8 cellular contexts compared by ENCODE assay signal in the genomic region with DNA sequence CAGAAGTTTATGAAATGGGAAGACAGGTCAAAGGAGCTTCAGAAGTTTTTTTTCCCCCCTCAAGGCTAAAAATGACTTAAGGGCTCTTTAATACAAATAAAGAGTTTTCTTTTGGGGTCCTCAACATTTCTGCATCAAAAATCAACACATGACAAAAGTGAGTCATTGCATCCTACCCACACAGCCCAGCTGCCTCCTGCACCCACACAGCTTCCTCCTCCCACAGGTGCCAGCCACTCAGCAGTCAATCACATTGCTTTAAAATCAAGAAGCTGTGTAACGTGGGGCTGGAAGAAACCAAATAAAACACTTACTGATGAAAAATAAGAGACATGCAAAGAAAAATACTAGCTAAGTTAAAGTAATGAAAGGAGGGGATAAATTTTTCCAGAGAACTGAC.
DNase-seq lines count a peak whose midpoint lies in the region; ATAC-seq lines count a peak whose summit lies in the region.

No MANE protein-coding gene starts in this region.

- ATAC-seq in GM19463 (IDR thresholded peaks at IDR 0.05; ENCODE audit: unreplicated experiment) (peak; percentile 74), HG02763 (IDR thresholded peaks at IDR 0.05; ENCODE audit: unreplicated experiment) (no peak)

- H2AFZ ChIP-seq in Karpas-422 (ENCODE audit: low read length): no peak overlapping the region

- no peak overlapping the region for H3K27ac ChIP-seq in Karpas-422 (ENCODE audit: low read length)

- no peaks in the 10 kb centered on the region for H3K9me2 ChIP-seq in Karpas-422 (replicated peaks; ENCODE audit: insufficient read depth, low read length)

- H4K20me1 ChIP-seq in Karpas-422 (ENCODE audit: insufficient read depth, low read depth, low read length): no peaks in the 10 kb centered on the region

- H3K4me2 ChIP-seq in Karpas-422 (ENCODE audit: low read depth, low read length, poor library complexity, severe bottlenecking): no peak overlapping the region

- H3K4me3 ChIP-seq in Karpas-422 (ENCODE audit: low read length): no peak overlapping the region

- H3K36me3 ChIP-seq in Karpas-422 (ENCODE audit: insufficient read depth, low read length): no peaks in the 10 kb centered on the region

- H3K9me3 ChIP-seq in Karpas-422 (ENCODE audit: low read length): no peaks in the 10 kb centered on the region

- 0 out of 2 replicates have a peak, but pooled peaks cover 3% of the 10 kb centered on the region for H3K27me3 ChIP-seq in Karpas-422 (ENCODE audit: low read length)

- no peaks in the 10 kb centered on the region for H3K79me2 ChIP-seq in Karpas-422 (ENCODE audit: low read length)

- H3K9ac ChIP-seq in Karpas-422 (ENCODE audit: low read length): no peak overlapping the region

- DNase-seq in MV-4-11 (lab: John Stamatoyannopoulos, UW) (peak; percentile 38), midbrain (lab: John Stamatoyannopoulos, UW) (no peak), Karpas-422 (no peak), HPDE6-E6E7 (ENCODE audit: extremely low spot score) (no peak)
- peak; percentile 29 for DNase-seq in activated gamma-delta T cell treated with anti-CD3 and anti-CD28 coated beads, Interleukin-2, amount 50 U/mL, for 16 hours (ENCODE audit: low read depth)
- DNase-seq in stimulated activated CD4-positive, alpha-beta T cell treated with anti-CD3 and anti-CD28 coated beads, Interleukin-4, amount 100 ng/mL, for 4 hours: peak; percentile 14 to 73

- peaks cover 8% of the 10 kb centered on the region for H3K4me1 ChIP-seq in Karpas-422 (ENCODE audit: low read length)

Comparison
In these comparisons a context has a peak if more than half of its experiments do, and no peak if none do; other contexts are left out.
1. DNase-seq: peak in MV-4-11 (single experiment), activated gamma-delta T cell treated with anti-CD3 and anti-CD28 coated beads, Interleukin-2, amount 50 U/mL, for 16 hours (single experiment) and stimulated activated CD4-positive, alpha-beta T cell treated with anti-CD3 and anti-CD28 coated beads, Interleukin-4, amount 100 ng/mL, for 4 hours (2 of 2); none in midbrain (single experiment), Karpas-422 (single experiment) and HPDE6-E6E7 (single experiment).